ENCODE assay signal across 8 cellular contexts in the genomic region with DNA sequence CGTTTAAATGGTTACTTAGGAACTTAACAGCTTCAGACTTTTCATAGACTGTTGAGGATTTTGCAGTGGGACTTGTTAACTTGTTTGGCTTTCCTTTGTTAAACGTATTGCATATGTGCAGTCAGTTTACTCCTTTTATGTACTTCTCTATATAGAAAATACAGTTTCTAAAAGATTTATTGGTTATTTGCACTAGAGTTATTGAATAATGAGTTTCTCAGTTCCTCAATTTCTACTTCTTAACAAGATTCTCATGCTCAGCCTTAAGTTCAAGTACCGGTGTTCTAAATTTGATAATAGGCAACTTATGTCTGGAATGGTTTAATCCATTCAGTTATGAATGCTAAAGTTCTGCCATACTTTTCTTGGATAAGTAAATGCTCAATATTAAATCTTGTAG. TPM values are rescaled to one million over a fixed set of nuclear protein-coding genes. Genes with fewer than 3 reads are reported as not detected.
DNase-seq lines count a peak whose midpoint lies in the region; ATAC-seq and TF ChIP-seq lines count a peak whose summit lies in the region.

No MANE protein-coding gene starts in this region.

- peaks cover 21% of the 10 kb centered on the region for H3K4me1 ChIP-seq in cardiac muscle cell (ENCODE audit: low read depth)
- H3K4me1 ChIP-seq in lower lobe of right lung = peaks cover 42% of the 10 kb centered on the region
- no peaks in the 10 kb centered on the region for H3K4me1 ChIP-seq in urinary bladder (ENCODE audit: insufficient read depth)

- ATAC-seq in lower lobe of right lung = no peak

- TF ChIP-seq CTCF in cardiac muscle cell (IDR thresholded peaks at IDR 0.05; ENCODE audit: low read depth, low read length) (no peak), lower lobe of right lung (IDR thresholded peaks at IDR 0.05) (no peak)

- peaks cover 4% of the 10 kb centered on the region for H3K36me3 ChIP-seq in cardiac muscle cell
- peaks cover 28% of the 10 kb centered on the region for H3K36me3 ChIP-seq in lower lobe of right lung
- no peaks in the 10 kb centered on the region for H3K36me3 ChIP-seq in urinary bladder (ENCODE audit: insufficient read depth)

- H3K27me3 ChIP-seq in cardiac muscle cell (no peaks in the 10 kb centered on the region), lower lobe of right lung (ENCODE audit: low read depth) (no peaks in the 10 kb centered on the region)

- H3K9me3 ChIP-seq in cardiac muscle cell (ENCODE audit: low read depth) (no peaks in the 10 kb centered on the region), lower lobe of right lung (no peaks in the 10 kb centered on the region)

- intact Hi-C loops in cardiac septum (cut with DNase I) = no loop called here
- intact Hi-C loops in lower lobe of right lung (cut with DNase I) = no loop called here

- DNase-seq in cardiac muscle cell (ENCODE audit: low read depth in 1 of 2, low spot score in 1 of 2) (no peak), cardiac septum (ENCODE audit: low spot score) (no peak), lower lobe of right lung (no peak), inferior parietal cortex (ENCODE audit: extremely low spot score) (no peak), amniotic stem cell (lab: John Stamatoyannopoulos, UW) (no peak), NCI-H2081 (lab: John Stamatoyannopoulos, UW) (no peak)

- WGBS in urinary bladder = 6% methylated on average over 3 of the region's 3 CpGs

- H3K4me3 ChIP-seq in cardiac muscle cell (peak overlapping the region; percentile 73), lower lobe of right lung (peak overlapping the region; percentile 92), urinary bladder (ENCODE audit: low read depth, low read length) (peak overlapping the region; percentile 67)

- H3K27ac ChIP-seq in cardiac muscle cell (peak overlapping the region; percentile 96), angular gyrus (ENCODE audit: low read depth, low read length) (peak overlapping the region; percentile 91), lower lobe of right lung (peak overlapping the region; percentile 97), urinary bladder (ENCODE audit: low read depth) (peak overlapping the region; percentile 38)

RNA-seq across cellular contexts. Expression of gene PSMA3, which starts 0.9 kb away (rescaled TPM):
- total RNA-seq in cardiac muscle cell (74.0 and 102 TPM in 2 replicates), cardiac septum (118 TPM), lower lobe of right lung (132 TPM), urinary bladder (63.4 TPM)
- polyA plus RNA-seq in cardiac muscle cell (235 and 279 TPM in 2 replicates), urinary bladder (126 TPM)

RNA-seq across cellular contexts. Expression of gene ACTR10, which starts 45.6 kb away (rescaled TPM):
- total RNA-seq in cardiac muscle cell (90.8 and 101 TPM in 2 replicates), cardiac septum (68.5 TPM), lower lobe of right lung (58.1 TPM), urinary bladder (79.5 TPM)
- polyA plus RNA-seq in cardiac muscle cell (214 and 244 TPM in 2 replicates), urinary bladder (73.5 TPM)

RNA-seq across cellular contexts. Expression of gene ARID4A, which starts 52.8 kb away (rescaled TPM):
- total RNA-seq in cardiac muscle cell (7.6 and 14.7 TPM in 2 replicates), cardiac septum (22.2 TPM), lower lobe of right lung (37.9 TPM), urinary bladder (39.5 TPM)
- polyA plus RNA-seq in cardiac muscle cell (27.0 and 30.7 TPM in 2 replicates), urinary bladder (12.1 TPM)

Comparison
In these comparisons a context has a peak if more than half of its experiments do, and no peak if none do; other contexts are left out.
1. H3K27ac ChIP-seq: peak in every context shown above with its lines; median percentile 97 in lower lobe of right lung; 96 in cardiac muscle cell; 91 in angular gyrus; 38 in urinary bladder.